ENCODE assay signal across 1 cellular context in the genomic region with DNA sequence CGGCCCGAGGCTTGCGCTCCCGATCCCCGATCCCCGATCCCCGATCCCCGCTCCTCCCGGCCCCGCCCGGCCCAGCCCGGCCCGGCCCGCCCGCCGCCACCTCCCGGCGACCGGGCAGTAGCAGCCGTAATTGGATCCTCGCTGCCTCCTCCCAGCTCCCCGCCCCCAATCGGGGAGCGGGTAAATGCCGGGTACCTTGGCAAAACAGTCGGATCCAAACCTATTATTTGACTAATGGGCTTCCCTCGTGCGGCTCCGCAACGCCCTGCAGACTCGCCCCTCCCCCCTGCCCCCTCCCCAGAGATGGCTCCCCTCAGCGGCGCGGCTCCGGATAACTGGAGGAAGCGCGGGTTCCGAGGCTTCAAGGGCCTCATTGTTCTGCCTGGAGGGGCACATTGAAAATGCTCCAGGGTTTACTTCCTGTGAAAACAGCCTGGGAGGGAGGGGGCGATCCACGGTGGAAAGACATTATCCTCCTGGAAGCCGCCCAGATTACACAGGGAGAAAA.
TF ChIP-seq lines count a peak whose summit lies in the region.

No MANE protein-coding gene starts in this region.

TF ChIP-seq in HEK293, 187 proteins besides CTCF, POLR2A, EP300 and RAD21 (continued from another document):
- TF ChIP-seq PRDM2 (tag by site-specific recombination; IDR thresholded peaks at IDR 0.05; ENCODE audit: borderline replicate concordance): no peak
- TF ChIP-seq ZNF366 (tag by site-specific recombination; conservative IDR thresholded peaks at IDR 0.05): no peak
- peak; percentile 21 for TF ChIP-seq GLIS2 (tag by site-specific recombination; IDR thresholded peaks at IDR 0.05)
- peak; percentile 17; the same call in 1 of the 2 replicates for TF ChIP-seq KLF17 (tag by site-specific recombination; IDR thresholded peaks at IDR 0.05)
- TF ChIP-seq ZNF660 (tag by site-specific recombination; IDR thresholded peaks at IDR 0.05): 0 out of 2 replicates have a peak, but pooled peaks have one; percentile 8
- no peak for TF ChIP-seq ZNF221 (tag by site-specific recombination; IDR thresholded peaks at IDR 0.05; ENCODE audit: borderline replicate concordance)
- TF ChIP-seq SP3 (tag by site-specific recombination; IDR thresholded peaks at IDR 0.05): peak; percentile 43
